ENCODE assay signal across 8 cellular contexts in genomic region chr10:133274751-133275682, GRCh38. TPM values are rescaled to one million over a fixed set of nuclear protein-coding genes. Genes with fewer than 3 reads are reported as not detected.
A peak's percentile ranks its signal among the peaks of the same experiment; 100 is the strongest.
DNase-seq lines count a peak whose midpoint lies in the region; ATAC-seq and TF ChIP-seq lines count a peak whose summit lies in the region.

No MANE protein-coding gene starts in this region.

- ATAC-seq in CD4-positive, alpha-beta T cell (ENCODE audit: poor library complexity) = peak; percentile 68
- peak; percentile 42 for ATAC-seq in GM19455 (IDR thresholded peaks at IDR 0.05; ENCODE audit: unreplicated experiment)
- ATAC-seq in HG03558 (IDR thresholded peaks at IDR 0.05; ENCODE audit: extremely low read depth, unreplicated experiment) = peak; percentile 27

- 18% methylated on average over 5 of the region's 26 CpGs; no CpG with 5 or more reads in 1 of the 2 donors for whole genome bisulfite sequencing in esophagus squamous epithelium, 2 donors

- POLR2A ChIA-PET in CD4-positive, alpha-beta T cell (lab: Charles Lee) = interaction anchor here (0.9 to 2.5 kb wide), 6 partner anchors 9 to 61 kb away, joined by 5 to 22 read pairs (median 6); no protein-coding TSS in a partner anchor

- no peaks in the 10 kb centered on the region for H3K9me3 Mint-ChIP-seq in CD4-positive, alpha-beta T cell
- no peaks in the 10 kb centered on the region for H3K9me3 Mint-ChIP-seq in activated CD4-positive, alpha-beta T cell treated with anti-CD3 and anti-CD28 coated beads, Interleukin-2, amount 10 ng/mL, durations not matched to agents 24 days and 14 days

- H3K36me3 ChIP-seq in esophagus squamous epithelium = peaks cover 0 to 23% (median 6%) of the 10 kb centered on the region in 3 donors

- TF ChIP-seq POLR2A in esophagus squamous epithelium (IDR thresholded peaks at IDR 0.05) = no peak

- CTCF ChIA-PET in CD4-positive, alpha-beta T cell (lab: Charles Lee) = interaction anchor here (0.9 to 2.6 kb wide), 7 partner anchors 11 to 131 kb away, joined by 4 to 16 read pairs (median 6); no protein-coding TSS in a partner anchor

- intact Hi-C loops in CD4-positive, alpha-beta T cell (cut with DNase I, micrococcal nuclease) = loop anchor here (1.0 to 5.0 kb wide), 2 partner anchors 16 to 133 kb away; no protein-coding TSS in a partner anchor
- intact Hi-C loops in activated CD4-positive, alpha-beta T cell treated with anti-CD3 and anti-CD28 coated beads, Interleukin-2, amount 10 ng/mL, durations not matched to agents 24 days and 14 days (cut with micrococcal nuclease) = loop anchor here (1.0 to 5.0 kb wide), 3 partner anchors 16 to 82 kb away; partner anchors contain the start of gene FUOM
- intact Hi-C loops in esophagus squamous epithelium (cut with DNase I) (no loop called here), dorsolateral prefrontal cortex (cut with DNase I) (no loop called here)

- peak overlapping the region; percentile 94 for H3K4me3 Mint-ChIP-seq in CD4-positive, alpha-beta T cell
- peak overlapping the region; percentile 96 for H3K4me3 Mint-ChIP-seq in activated CD4-positive, alpha-beta T cell treated with anti-CD3 and anti-CD28 coated beads, Interleukin-2, amount 10 ng/mL, durations not matched to agents 24 days and 14 days

- H3K4me1 ChIP-seq in esophagus squamous epithelium = peaks cover 19 to 61% (median 20%) of the 10 kb centered on the region in 3 donors

- H3K4me3 ChIP-seq in esophagus squamous epithelium = peak overlapping the region; percentile 2 to 60 (median 28)
- H3K4me3 ChIP-seq in dorsolateral prefrontal cortex = no peak overlapping the region

- peak overlapping the region; percentile 86 for H3K27ac ChIP-seq in CD4-positive, alpha-beta T cell (ENCODE audit: low read depth, low read length)
- peak overlapping the region in 3 of 4 donors; percentile 28 to 34 (median 33) for H3K27ac ChIP-seq in esophagus squamous epithelium
- H3K27ac ChIP-seq in dorsolateral prefrontal cortex = no peak overlapping the region

- H3K9me3 ChIP-seq in CD4-positive, alpha-beta T cell (ENCODE audit: control insufficient read depth, low read length) = no peaks in the 10 kb centered on the region
- no peaks in the 10 kb centered on the region for H3K9me3 ChIP-seq in esophagus squamous epithelium

- peaks cover 40% of the 10 kb centered on the region for H3K4me1 Mint-ChIP-seq in CD4-positive, alpha-beta T cell (ENCODE audit: low read depth)
- H3K4me1 Mint-ChIP-seq in activated CD4-positive, alpha-beta T cell treated with anti-CD3 and anti-CD28 coated beads, Interleukin-2, amount 10 ng/mL, durations not matched to agents 24 days and 14 days = peaks cover 29% of the 10 kb centered on the region

- DNase-seq in CD4-positive, alpha-beta T cell = peak; percentile 53 to 86 (median 70)
- peak; percentile 92 for DNase-seq in activated CD4-positive, alpha-beta T cell treated with anti-CD3 and anti-CD28 coated beads, Interleukin-2, amount 10 ng/mL, durations not matched to agents 24 days and 14 days
- no peak for DNase-seq in esophagus squamous epithelium (lab: John Stamatoyannopoulos, UW)
- peak; percentile 66 to 78 for DNase-seq in stimulated activated CD8-positive, alpha-beta memory T cell treated with anti-CD3 and anti-CD28 coated beads, Interleukin-4, amount 100 ng/mL, for 4 hours (ENCODE audit: low read depth in 2 of 2, low spot score in 1 of 2)
- no peak for DNase-seq in DMS153 treated with DMSO at 0.1 percent for 48 hours (lab: John Stamatoyannopoulos, UW; ENCODE audit: unreplicated experiment)
- no peak for DNase-seq in dorsolateral prefrontal cortex

- peaks cover 34% of the 10 kb centered on the region for H3K36me3 Mint-ChIP-seq in CD4-positive, alpha-beta T cell (ENCODE audit: low read depth)
- H3K36me3 Mint-ChIP-seq in activated CD4-positive, alpha-beta T cell treated with anti-CD3 and anti-CD28 coated beads, Interleukin-2, amount 10 ng/mL, durations not matched to agents 24 days and 14 days (ENCODE audit: low read depth) = peaks cover 23% of the 10 kb centered on the region

- no peaks in the 10 kb centered on the region for H3K27me3 ChIP-seq in CD4-positive, alpha-beta T cell (ENCODE audit: control insufficient read depth, insufficient read depth, low read length)
- H3K27me3 ChIP-seq in esophagus squamous epithelium = peaks cover 0 to 39% (median 6%) of the 10 kb centered on the region in 4 donors
- H3K27me3 ChIP-seq in dorsolateral prefrontal cortex = peaks cover 0 to 27% (median 14%) of the 10 kb centered on the region in 45 donors

- H3K27me3 Mint-ChIP-seq in CD4-positive, alpha-beta T cell = no peaks in the 10 kb centered on the region
- H3K27me3 Mint-ChIP-seq in activated CD4-positive, alpha-beta T cell treated with anti-CD3 and anti-CD28 coated beads, Interleukin-2, amount 10 ng/mL, durations not matched to agents 24 days and 14 days = no peaks in the 10 kb centered on the region

- H3K27ac Mint-ChIP-seq in CD4-positive, alpha-beta T cell = peak overlapping the region; percentile 98
- H3K27ac Mint-ChIP-seq in activated CD4-positive, alpha-beta T cell treated with anti-CD3 and anti-CD28 coated beads, Interleukin-2, amount 10 ng/mL, durations not matched to agents 24 days and 14 days = peak overlapping the region; percentile 93

- TF ChIP-seq CTCF in CD4-positive, alpha-beta T cell (IDR thresholded peaks at IDR 0.05) = no peak
- no peak for TF ChIP-seq CTCF in esophagus squamous epithelium (IDR thresholded peaks at IDR 0.05)
- no peak for TF ChIP-seq CTCF in dorsolateral prefrontal cortex (IDR thresholded peaks at IDR 0.05 in 54 of 56, conservative IDR thresholded peaks at IDR 0.05 in 2 of 56; ENCODE audit: low read depth in 1 of 56, partially characterized antibody in 56 of 56)

RNA-seq across cellular contexts. Expression of gene ADAM8, which starts 1.7 kb away (rescaled TPM):
- total RNA-seq in CD4-positive, alpha-beta T cell = 10 to 100 TPM; 95.6 to 95.9 TPM
- 143 and 165 TPM in 2 replicates for total RNA-seq in activated CD4-positive, alpha-beta T cell treated with anti-CD3 and anti-CD28 coated beads, Interleukin-2, amount 10 ng/mL, durations not matched to agents 24 days and 14 days
- total RNA-seq in esophagus squamous epithelium (1 to 10 TPM; 3.3 to 5.7 (median 4.3) TPM), dorsolateral prefrontal cortex (10 to 100 TPM in 21 of 120 experiments, 1 to 10 TPM in 99; 2.0 to 18.0 (median 6.8) TPM)

RNA-seq across cellular contexts. Expression of gene TUBGCP2, which starts 33.7 kb away (rescaled TPM):
- 10 to 100 TPM; 89.3 to 94.2 TPM for total RNA-seq in CD4-positive, alpha-beta T cell
- 65.3 and 70.6 TPM in 2 replicates for total RNA-seq in activated CD4-positive, alpha-beta T cell treated with anti-CD3 and anti-CD28 coated beads, Interleukin-2, amount 10 ng/mL, durations not matched to agents 24 days and 14 days
- total RNA-seq in esophagus squamous epithelium (10 to 100 TPM; 28.4 to 44.4 (median 38.9) TPM), dorsolateral prefrontal cortex (10 to 100 TPM; 43.1 to 87.2 (median 61.0) TPM)

RNA-seq across cellular contexts. Expression of gene ZNF511, which starts 33.7 kb away (rescaled TPM):
- total RNA-seq in CD4-positive, alpha-beta T cell = 10 to 100 TPM; 38.1 to 40.9 TPM
- 83.8 and 87.2 TPM in 2 replicates for total RNA-seq in activated CD4-positive, alpha-beta T cell treated with anti-CD3 and anti-CD28 coated beads, Interleukin-2, amount 10 ng/mL, durations not matched to agents 24 days and 14 days
- total RNA-seq in esophagus squamous epithelium (10 to 100 TPM; 16.1 to 26.7 (median 17.7) TPM), dorsolateral prefrontal cortex (10 to 100 TPM; 15.3 to 36.6 (median 26.1) TPM)

RNA-seq across cellular contexts. Expression of gene VENTX, which starts 37.4 kb away (rescaled TPM):
- under 1 TPM; 0.11 to 0.14 TPM for total RNA-seq in CD4-positive, alpha-beta T cell
- not detected in 2 replicates for total RNA-seq in activated CD4-positive, alpha-beta T cell treated with anti-CD3 and anti-CD28 coated beads, Interleukin-2, amount 10 ng/mL, durations not matched to agents 24 days and 14 days
- total RNA-seq in esophagus squamous epithelium = under 1 TPM in 3 of 4 donors, not detected in 1; 0.13 to 0.95 (median 0.82) TPM
- 1 to 10 TPM in 33 of 120 experiments, under 1 TPM in 76, not detected in 11; 0.16 to 3.2 (median 0.81) TPM for total RNA-seq in dorsolateral prefrontal cortex

RNA-seq across cellular contexts. Expression of gene UTF1, which starts 45.0 kb away (rescaled TPM):
- not detected for total RNA-seq in CD4-positive, alpha-beta T cell
- 0.17 and 0.19 TPM in 2 replicates for total RNA-seq in activated CD4-positive, alpha-beta T cell treated with anti-CD3 and anti-CD28 coated beads, Interleukin-2, amount 10 ng/mL, durations not matched to agents 24 days and 14 days
- total RNA-seq in esophagus squamous epithelium (not detected), dorsolateral prefrontal cortex (1 to 10 TPM in 2 of 120 experiments, under 1 TPM in 6, not detected in 112; 0.38 to 1.8 (median 0.49) TPM)

Comparison
In these comparisons a context has a peak if more than half of its experiments do, and no peak if none do; other contexts are left out.
1. DNase-seq: peak in CD4-positive, alpha-beta T cell (10 of 10), activated CD4-positive, alpha-beta T cell treated with anti-CD3 and anti-CD28 coated beads, Interleukin-2, amount 10 ng/mL, durations not matched to agents 24 days and 14 days (single experiment) and stimulated activated CD8-positive, alpha-beta memory T cell treated with anti-CD3 and anti-CD28 coated beads, Interleukin-4, amount 100 ng/mL, for 4 hours (2 of 2); none in esophagus squamous epithelium (single experiment), DMS153 treated with DMSO at 0.1 percent for 48 hours (single experiment) and dorsolateral prefrontal cortex (0 of 10).
2. H3K27ac ChIP-seq: peak in CD4-positive, alpha-beta T cell (single experiment) and esophagus squamous epithelium (3 of 4); none in dorsolateral prefrontal cortex (0 of 59).
3. H3K4me3 ChIP-seq: peak in esophagus squamous epithelium (4 of 4); none in dorsolateral prefrontal cortex (0 of 59).
4. intact Hi-C loops: an anchor here in CD4-positive, alpha-beta T cell (1.0 to 5.0 kb wide) and activated CD4-positive, alpha-beta T cell treated with anti-CD3 and anti-CD28 coated beads, Interleukin-2, amount 10 ng/mL, durations not matched to agents 24 days and 14 days (1.0 to 5.0 kb wide); none called in esophagus squamous epithelium and dorsolateral prefrontal cortex.
5. Peak in every context shown above with its lines, with median percentiles within 50 percentile points of each other: ATAC-seq.